Comparison of ENCODE assay signal across 1 cellular context in genomic region chr3:16084887-16085286, GRCh38.
A peak's percentile ranks its signal among the peaks of the same experiment; 100 is the strongest.
TF ChIP-seq lines count a peak whose summit lies in the region.

No MANE protein-coding gene starts in this region.

TF ChIP-seq in IMR-90, 13 proteins besides CTCF, POLR2A, EP300 and RAD21:
- TF ChIP-seq CHD1 (IDR thresholded peaks at IDR 0.05; ENCODE audit: low read depth, low read length) (no peak), USF2 (IDR thresholded peaks at IDR 0.05; ENCODE audit: low read depth, low read length) (no peak), MAZ (IDR thresholded peaks at IDR 0.05; ENCODE audit: borderline replicate concordance, low read depth, low read length) (no peak), FOS (IDR thresholded peaks at IDR 0.05; ENCODE audit: low read depth, low read length) (no peak), MAFK (IDR thresholded peaks at IDR 0.05; ENCODE audit: low read depth, low read length) (peak; percentile 85), CEBPB (IDR thresholded peaks at IDR 0.05; ENCODE audit: low read depth, low read length) (0 out of 2 replicates have a peak, but pooled peaks have one; percentile 27)
